In genomic region chrX:9464435-9465371, GRCh38 we compare ENCODE assay signal across 1 cellular context.
A peak's percentile ranks its signal among the peaks of the same experiment; 100 is the strongest.
TF ChIP-seq lines count a peak whose summit lies in the region.

TBL1X (plus strand) TSS chrX:9465058; CDS start chrX:9653587, 188,529 bp downstream.

TF ChIP-seq in HepG2, 621 proteins besides CTCF, POLR2A, EP300 and RAD21 (continued from another document and continues in another):
- TF ChIP-seq PATZ1 (CRISPR knock-in tag; IDR thresholded peaks at IDR 0.05) (peak; percentile 73), JARID2 (CRISPR knock-in tag; IDR thresholded peaks at IDR 0.05; ENCODE audit: insufficient replicate concordance) (no peak), HMG20A (CRISPR knock-in tag; IDR thresholded peaks at IDR 0.05; ENCODE audit: borderline replicate concordance) (no peak), ZNF558 (CRISPR knock-in tag; IDR thresholded peaks at IDR 0.05; ENCODE audit: borderline replicate concordance) (no peak), PHB2 (IDR thresholded peaks at IDR 0.05; ENCODE audit: partially characterized antibody) (no peak), ZNF512B (CRISPR knock-in tag; IDR thresholded peaks at IDR 0.05; ENCODE audit: borderline replicate concordance) (no peak), ZNF510 (CRISPR knock-in tag; IDR thresholded peaks at IDR 0.05; ENCODE audit: low read depth) (no peak), AGO1 (IDR thresholded peaks at IDR 0.05; ENCODE audit: low read depth, low read length, poor library complexity, severe bottlenecking) (no peak), ZNF550 (CRISPR knock-in tag; IDR thresholded peaks at IDR 0.05; ENCODE audit: borderline replicate concordance) (no peak), THAP11 (CRISPR knock-in tag; IDR thresholded peaks at IDR 0.05) (no peak), KIAA2018 (CRISPR knock-in tag; IDR thresholded peaks at IDR 0.05; ENCODE audit: borderline replicate concordance) (no peak), TEF (CRISPR knock-in tag; IDR thresholded peaks at IDR 0.05) (no peak), FOXP4 (CRISPR knock-in tag; IDR thresholded peaks at IDR 0.05) (no peak), ZBTB39 (CRISPR knock-in tag; IDR thresholded peaks at IDR 0.05) (no peak), ZSCAN9 (CRISPR knock-in tag; IDR thresholded peaks at IDR 0.05; ENCODE audit: borderline replicate concordance) (no peak), ZNF788 (CRISPR knock-in tag; IDR thresholded peaks at IDR 0.05; ENCODE audit: borderline replicate concordance) (0 out of 2 replicates have a peak, but pooled peaks have one; percentile 51), CENPX (CRISPR knock-in tag; IDR thresholded peaks at IDR 0.05) (no peak), ATAD3A (CRISPR knock-in tag; IDR thresholded peaks at IDR 0.05) (no peak), ZNF672 (CRISPR knock-in tag; IDR thresholded peaks at IDR 0.05) (no peak), ZMAT3 (CRISPR knock-in tag; conservative IDR thresholded peaks at IDR 0.05) (no peak), ZFP91 (CRISPR knock-in tag; IDR thresholded peaks at IDR 0.05; ENCODE audit: borderline replicate concordance) (no peak), PAF1 (CRISPR knock-in tag; IDR thresholded peaks at IDR 0.05) (no peak), RBM39 (IDR thresholded peaks at IDR 0.05; ENCODE audit: low read depth, low read length, poor library complexity, severe bottlenecking) (no peak), SALL1 (CRISPR knock-in tag; IDR thresholded peaks at IDR 0.05) (peak; percentile 40; the same call in 1 of the 2 replicates), RBFOX2 (IDR thresholded peaks at IDR 0.05; ENCODE audit: low read depth, low read length) (peak; percentile 73; the same call in 1 of the 2 replicates), ZNF460 (CRISPR knock-in tag; IDR thresholded peaks at IDR 0.05; ENCODE audit: borderline replicate concordance) (no peak), AHR (CRISPR knock-in tag; IDR thresholded peaks at IDR 0.05) (no peak), ZNF3 (CRISPR knock-in tag; IDR thresholded peaks at IDR 0.05) (no peak), CHD4 (IDR thresholded peaks at IDR 0.05; ENCODE audit: borderline replicate concordance, low read length) (no peak), YEATS4 (CRISPR knock-in tag; IDR thresholded peaks at IDR 0.05; ENCODE audit: borderline replicate concordance) (no peak), SKI (IDR thresholded peaks at IDR 0.05; ENCODE audit: partially characterized antibody) (peak; percentile 9), NR2F6 (IDR thresholded peaks at IDR 0.05) (no peak), NR2F6 (CRISPR knock-in tag; IDR thresholded peaks at IDR 0.05) (no peak), GMEB2 (CRISPR knock-in tag; IDR thresholded peaks at IDR 0.05; ENCODE audit: low read depth) (no peak), ZBTB7B (CRISPR knock-in tag; IDR thresholded peaks at IDR 0.05) (no peak)
